In genomic region chr13:97255515-97255999, GRCh38 we compare ENCODE assay signal across 9 cellular contexts. TPM values are rescaled to one million over a fixed set of nuclear protein-coding genes. Genes with fewer than 3 reads are reported as not detected.
DNase-seq lines count a peak whose midpoint lies in the region; ATAC-seq and TF ChIP-seq lines count a peak whose summit lies in the region.
"Had no signal": no experiment of that assay in that cellular context is flagged by ENCODE, and none has a peak within 500 bp of the region (broad histone marks: within the 10 kb centered on the region; RNA-seq: fewer than 3 reads in every experiment).

No MANE protein-coding gene starts in this region.

- H3K27me3 Mint-ChIP-seq in activated naive CD8-positive, alpha-beta T cell treated with anti-CD3 and anti-CD28 coated beads for 36 hours = no peaks in the 10 kb centered on the region

- peak; percentile 34 to 70 for ATAC-seq in activated naive CD4-positive, alpha-beta T cell treated with anti-CD3 and anti-CD28 coated beads, Interleukin-2, amount 50 U/mL, for 72 hours
- ATAC-seq in left lobe of liver = peak; percentile 29

- H3K4me3 Mint-ChIP-seq in activated naive CD8-positive, alpha-beta T cell treated with anti-CD3 and anti-CD28 coated beads for 36 hours = no peak overlapping the region

- no peak for TF ChIP-seq CTCF in tibial artery (IDR thresholded peaks at IDR 0.05)

- H3K9me3 Mint-ChIP-seq in activated naive CD4-positive, alpha-beta T cell treated with anti-CD3 and anti-CD28 coated beads, Interleukin-2, amount 50 U/mL, for 72 hours = peaks cover 0 to 5% of the 10 kb centered on the region in 2 donors
- H3K9me3 Mint-ChIP-seq in activated naive CD8-positive, alpha-beta T cell treated with anti-CD3 and anti-CD28 coated beads for 36 hours = peaks cover 4% of the 10 kb centered on the region

- peaks cover 57% of the 10 kb centered on the region for H3K4me1 Mint-ChIP-seq in activated naive CD8-positive, alpha-beta T cell treated with anti-CD3 and anti-CD28 coated beads for 36 hours

- H3K36me3 ChIP-seq in tibial artery = no peaks in the 10 kb centered on the region

- peaks cover 5 to 25% of the 10 kb centered on the region in 2 donors for H3K36me3 Mint-ChIP-seq in activated naive CD4-positive, alpha-beta T cell treated with anti-CD3 and anti-CD28 coated beads, Interleukin-2, amount 50 U/mL, for 72 hours
- H3K36me3 Mint-ChIP-seq in activated naive CD8-positive, alpha-beta T cell treated with anti-CD3 and anti-CD28 coated beads for 36 hours = peaks cover 37% of the 10 kb centered on the region

- H3K27ac ChIP-seq in tibial artery = peak overlapping the region; percentile 68 to 71

- intact Hi-C loops in tibial artery (cut with DNase I; ENCODE audit: low total_unique reads) = no loop called here

- H3K4me1 ChIP-seq in tibial artery = peaks cover 0 to 95% (median 69%) of the 10 kb centered on the region in 4 donors

- H3K27ac Mint-ChIP-seq in activated naive CD4-positive, alpha-beta T cell treated with anti-CD3 and anti-CD28 coated beads, Interleukin-2, amount 50 U/mL, for 72 hours = peak overlapping the region in 1 of 2 donors; percentile 75
- H3K27ac Mint-ChIP-seq in activated naive CD8-positive, alpha-beta T cell treated with anti-CD3 and anti-CD28 coated beads for 36 hours = peak overlapping the region; percentile 61

- no peaks in the 10 kb centered on the region for H3K27me3 ChIP-seq in tibial artery

- no peak overlapping the region for H3K4me3 ChIP-seq in tibial artery

- DNase-seq in activated naive CD4-positive, alpha-beta T cell treated with anti-CD3 and anti-CD28 coated beads, Interleukin-2, amount 50 U/mL, for 72 hours (ENCODE audit: low spot score in 2 of 2) = no peak
- DNase-seq in activated naive CD4-positive, alpha-beta T cell (lab: John Stamatoyannopoulos, UW) = no peak
- DNase-seq in activated naive CD8-positive, alpha-beta T cell treated with anti-CD3 and anti-CD28 coated beads for 36 hours = no peak
- no peak for DNase-seq in left lobe of liver (ENCODE audit: low spot score)
- no peak for DNase-seq in tibial artery
- DNase-seq in hypothalamus (lab: John Stamatoyannopoulos, UW) = no peak
- no peak for DNase-seq in 8988T
- no peak for DNase-seq in AG20443 (ENCODE audit: low spot score)
- DNase-seq: C1 segment of cervical spinal cord had no signal

- H3K9me3 ChIP-seq in tibial artery = no peaks in the 10 kb centered on the region

RNA-seq across cellular contexts. Expression of gene MBNL2, which starts 33.4 kb away (rescaled TPM):
- 10 to 100 TPM; 15.2 to 22.7 TPM for total RNA-seq in activated naive CD4-positive, alpha-beta T cell treated with anti-CD3 and anti-CD28 coated beads, Interleukin-2, amount 50 U/mL, for 72 hours
- total RNA-seq in activated naive CD8-positive, alpha-beta T cell treated with anti-CD3 and anti-CD28 coated beads for 36 hours = 10 to 100 TPM; 12.5 to 13.6 TPM
- 31.4 TPM for total RNA-seq in left lobe of liver
